In genomic region chr20:57715268-57715904, GRCh38 we compare ENCODE assay signal across 26 cellular contexts. TPM values are rescaled to one million over a fixed set of nuclear protein-coding genes. Genes with fewer than 3 reads are reported as not detected.
DNase-seq lines count a peak whose midpoint lies in the region; ATAC-seq, FAIRE-seq and TF ChIP-seq lines count a peak whose summit lies in the region.
"Had no signal": no experiment of that assay in that cellular context is flagged by ENCODE, and none has a peak within 500 bp of the region (broad histone marks: within the 10 kb centered on the region; RNA-seq: fewer than 3 reads in every experiment).

No MANE protein-coding gene starts in this region.

- TF ChIP-seq CTCF in GM23338 (conservative IDR thresholded peaks at IDR 0.05; ENCODE audit: low read depth in 2 of 2) (no peak), astrocyte (IDR thresholded peaks at IDR 0.05; ENCODE audit: insufficient read depth, low read depth, low read length) (no peak)

- H3K4me1 Mint-ChIP-seq in GM23338 (peaks cover 30% of the 10 kb centered on the region), astrocyte (ENCODE audit: low read depth, unreplicated experiment) (peaks cover 34% of the 10 kb centered on the region)

- peaks cover 15% of the 10 kb centered on the region for H3K27me3 Mint-ChIP-seq in GM23338 (ENCODE audit: insufficient read depth, low read depth, poor library complexity)
- peaks cover under 1% of the 10 kb centered on the region for H3K27me3 Mint-ChIP-seq in astrocyte (ENCODE audit: low read depth, unreplicated experiment)

- no peak overlapping the region for H2BK15ac ChIP-seq in mesenchymal stem cell (ENCODE audit: low read depth, poor library complexity, severe bottlenecking)

- no peaks in the 10 kb centered on the region for H3K9me3 ChIP-seq in astrocyte (ENCODE audit: insufficient read depth, low read depth, low read length)
- H3K9me3 ChIP-seq in mesenchymal stem cell (ENCODE audit: control insufficient read depth, low read length) = no peaks in the 10 kb centered on the region
- no peaks in the 10 kb centered on the region for H3K9me3 ChIP-seq in skeletal muscle tissue (ENCODE audit: control insufficient read depth in 3 of 3, low read length in 3 of 3)
- H3K9me3 ChIP-seq: lower lobe of right lung, tibial nerve had no signal

- H3K9ac ChIP-seq in astrocyte (ENCODE audit: low read length) (no peak overlapping the region), mesenchymal stem cell (ENCODE audit: low read length) (no peak overlapping the region), skeletal muscle tissue (ENCODE audit: low read depth in 1 of 3, low read length in 3 of 3) (peak overlapping the region in 1 of 3 donors; percentile 45)
- H3K9ac ChIP-seq: GM23248 had no signal

- no peak overlapping the region for H3K23ac ChIP-seq in mesenchymal stem cell (ENCODE audit: low read length in 2 of 2)

- no peak overlapping the region for H3K14ac ChIP-seq in mesenchymal stem cell (ENCODE audit: low read length in 2 of 2)

- H4K20me1 ChIP-seq in GM23338 (replicated peaks; ENCODE audit: insufficient read depth) (0 out of 2 replicates have a peak, but pooled peaks cover 2% of the 10 kb centered on the region), astrocyte (ENCODE audit: insufficient read depth, low read length) (no peaks in the 10 kb centered on the region)

- H3K4me2 ChIP-seq in GM23338 (no peak overlapping the region), astrocyte (ENCODE audit: low read length) (peak overlapping the region; percentile 22), mesenchymal stem cell (ENCODE audit: low read length, poor library complexity, severe bottlenecking) (no peak overlapping the region)

- no peak overlapping the region for H2BK120ac ChIP-seq in mesenchymal stem cell (ENCODE audit: low read depth, low read length)

- no peaks in the 10 kb centered on the region for H3K9me2 ChIP-seq in GM23338 (ENCODE audit: insufficient read depth)

- H3K27me3 ChIP-seq in GM23338 (ENCODE audit: insufficient read depth) (peaks cover 4% of the 10 kb centered on the region; the same call in 1 of the 2 replicates), astrocyte (ENCODE audit: insufficient read depth, low read length) (no peaks in the 10 kb centered on the region), mesenchymal stem cell (ENCODE audit: control insufficient read depth in 1 of 2, insufficient read depth in 1 of 2, low read length in 2 of 2) (peaks cover 0 to 4% of the 10 kb centered on the region in 2 experiments), skeletal muscle tissue (ENCODE audit: control insufficient read depth in 3 of 3, insufficient read depth in 3 of 3, low read length in 3 of 3) (no peaks in the 10 kb centered on the region)
- H3K27me3 ChIP-seq: brain microvascular endothelial cell, tibial nerve had no signal

- H3F3A ChIP-seq in GM23338 (replicated peaks; ENCODE audit: low read depth) = no peaks in the 10 kb centered on the region

- H3K36me3 ChIP-seq in GM23338 (ENCODE audit: insufficient read depth) = no peaks in the 10 kb centered on the region
- no peaks in the 10 kb centered on the region for H3K36me3 ChIP-seq in astrocyte (ENCODE audit: insufficient read depth, low read length)
- H3K36me3 ChIP-seq in mesenchymal stem cell (ENCODE audit: control insufficient read depth in 1 of 2, insufficient read depth in 2 of 2, low read depth in 1 of 2, low read length in 2 of 2) = no peaks in the 10 kb centered on the region
- no peaks in the 10 kb centered on the region for H3K36me3 ChIP-seq in skeletal muscle tissue (ENCODE audit: control insufficient read depth in 3 of 3, insufficient read depth in 3 of 3, low read length in 3 of 3)
- H3K36me3 ChIP-seq: brain microvascular endothelial cell, lower lobe of right lung, tibial nerve had no signal

- no peak for ATAC-seq in GM23338
- ATAC-seq in GM21825 (IDR thresholded peaks at IDR 0.05; ENCODE audit: unreplicated experiment) = no peak
- ATAC-seq: activated CD8-positive, alpha-beta T cell treated with anti-CD3 and anti-CD28 coated beads, Interleukin-2, amount 10 ng/mL, durations not matched to agents 7 days and 5 days; lower lobe of right lung had no signal

- H3K9me3 Mint-ChIP-seq in GM23338 (no peaks in the 10 kb centered on the region), astrocyte (ENCODE audit: unreplicated experiment) (no peaks in the 10 kb centered on the region)

- DNase-seq in GM23338 (ENCODE audit: low spot score) = no peak
- DNase-seq in astrocyte (ENCODE audit: low read depth) = no peak
- DNase-seq in mesenchymal stem cell = no peak
- DNase-seq in cerebellar nuclear complex (lab: John Stamatoyannopoulos, UW) = no peak
- no peak for DNase-seq in NCI-H774 (lab: John Stamatoyannopoulos, UW)
- no peak for DNase-seq in DMS 273 treated with DMSO at 0.1 percent for 48 hours (lab: John Stamatoyannopoulos, UW)
- DNase-seq: activated CD4-positive, CD25-positive, alpha-beta regulatory T cell treated with anti-CD3 and anti-CD28 coated beads, Interleukin-2, amount 50 U/mL, for 72 hours; activated CD8-positive, alpha-beta T cell treated with anti-CD3 and anti-CD28 coated beads, Interleukin-2, amount 10 ng/mL, durations not matched to agents 7 days and 5 days; activated gamma-delta T cell; CD4-positive, alpha-beta memory T cell; cortex of kidney; GDM1; islet precursor cell; Kasumi-1; lower lobe of right lung; NCI-H1694; NCI-H2171 treated with DMSO at 0.1 percent for 48 hours; NCI-H524; stimulated activated CD4-positive, alpha-beta T cell treated with anti-CD3 and anti-CD28 coated beads, Interleukin-4, amount 100 ng/mL, for 24 hours; stimulated activated naive CD4-positive, alpha-beta T cell treated with Interleukin-2 at 50 U/mL for 16 hours; T-helper 1 cell had no signal

- WGBS in mesenchymal stem cell = 91% methylated on average over 14 of the region's 15 CpGs

- no peak for FAIRE-seq in astrocyte (lab: Jason Lieb, UNC)

- H3K36me3 Mint-ChIP-seq in GM23338 (ENCODE audit: low read depth) (no peaks in the 10 kb centered on the region), astrocyte (ENCODE audit: low read depth, unreplicated experiment) (no peaks in the 10 kb centered on the region)
- H3K36me3 Mint-ChIP-seq: CD4-positive, alpha-beta memory T cell had no signal

- H4K91ac ChIP-seq in mesenchymal stem cell (ENCODE audit: low read length) = no peak overlapping the region

- no peak overlapping the region for H3K27ac ChIP-seq in GM23338 (ENCODE audit: low read depth)
- peak overlapping the region; percentile 49 for H3K27ac ChIP-seq in astrocyte (ENCODE audit: low read depth, low read length)
- H3K27ac ChIP-seq in mesenchymal stem cell (ENCODE audit: low read length, poor library complexity, severe bottlenecking) = no peak overlapping the region
- H3K27ac ChIP-seq in skeletal muscle tissue (ENCODE audit: low read depth, low read length) = peak overlapping the region; percentile 52
- H3K27ac ChIP-seq: brain microvascular endothelial cell, lower lobe of right lung had no signal

- H3K18ac ChIP-seq in mesenchymal stem cell (ENCODE audit: low read depth in 1 of 2, low read length in 2 of 2) = no peak overlapping the region

- H4K8ac ChIP-seq in mesenchymal stem cell (ENCODE audit: low read length) = no peak overlapping the region

- H2BK12ac ChIP-seq in mesenchymal stem cell (ENCODE audit: low read length in 2 of 2) = no peak overlapping the region

- H3K79me2 ChIP-seq in GM23338 (replicated peaks; ENCODE audit: insufficient read depth) = peaks cover 7% of the 10 kb centered on the region; the same call in 1 of the 2 replicates
- peaks cover 28% of the 10 kb centered on the region for H3K79me2 ChIP-seq in astrocyte (ENCODE audit: insufficient read depth, low read length)

- no peak overlapping the region for H2AFZ ChIP-seq in GM23338
- H2AFZ ChIP-seq in astrocyte (ENCODE audit: low read depth, low read length) = no peak overlapping the region
- no peak overlapping the region for H2AFZ ChIP-seq in mesenchymal stem cell (ENCODE audit: low read depth, low read length)
- H2AFZ ChIP-seq: GM23248 had no signal

- H2AK5ac ChIP-seq in mesenchymal stem cell (ENCODE audit: low read length, severe bottlenecking) = peak overlapping the region; percentile 56

- H3K79me1 ChIP-seq in mesenchymal stem cell (replicated peaks; ENCODE audit: low read length, poor library complexity, severe bottlenecking) = peaks cover 1% of the 10 kb centered on the region

- no peak overlapping the region for H2BK5ac ChIP-seq in mesenchymal stem cell (ENCODE audit: low read depth, low read length, poor library complexity, severe bottlenecking)

- H3K4ac ChIP-seq in mesenchymal stem cell (ENCODE audit: low read depth in 1 of 2, low read length in 2 of 2) = no peak overlapping the region

- H3K4me3 Mint-ChIP-seq in GM23338 = no peak overlapping the region
- no peak overlapping the region for H3K4me3 Mint-ChIP-seq in astrocyte (ENCODE audit: unreplicated experiment)
- H3K4me3 Mint-ChIP-seq: activated CD8-positive, alpha-beta T cell treated with anti-CD3 and anti-CD28 coated beads, Interleukin-2, amount 10 ng/mL, durations not matched to agents 7 days and 5 days; CD4-positive, alpha-beta memory T cell had no signal

- H3K4me3 ChIP-seq in GM23338 = no peak overlapping the region
- no peak overlapping the region for H3K4me3 ChIP-seq in astrocyte (ENCODE audit: insufficient read depth, low read depth, low read length)
- no peak overlapping the region for H3K4me3 ChIP-seq in mesenchymal stem cell (ENCODE audit: insufficient read depth in 1 of 2, low read depth in 1 of 2, low read length in 2 of 2)
- H3K4me3 ChIP-seq in skeletal muscle tissue (ENCODE audit: low read length in 3 of 3) = peak overlapping the region in 1 of 3 donors; percentile 22
- H3K4me3 ChIP-seq: GM23248, lower lobe of right lung, tibial nerve had no signal

- peaks cover 13% of the 10 kb centered on the region for H3K4me1 ChIP-seq in GM23338 (ENCODE audit: insufficient read depth)
- H3K4me1 ChIP-seq in astrocyte (ENCODE audit: insufficient read depth, low read length) = peaks cover 57% of the 10 kb centered on the region
- H3K4me1 ChIP-seq in mesenchymal stem cell (ENCODE audit: control insufficient read depth, insufficient read depth, low read depth, low read length) = peaks cover 42% of the 10 kb centered on the region
- H3K4me1 ChIP-seq in skeletal muscle tissue (ENCODE audit: control insufficient read depth in 3 of 3, insufficient read depth in 3 of 3, low read length in 3 of 3) = peaks cover 77 to 78% (median 77%) of the 10 kb centered on the region in 3 donors

- peak overlapping the region; percentile 10; the same call in 1 of the 2 replicates for H3K27ac Mint-ChIP-seq in GM23338
- peak overlapping the region; percentile 28 for H3K27ac Mint-ChIP-seq in astrocyte (ENCODE audit: unreplicated experiment)
- H3K27ac Mint-ChIP-seq: activated CD8-positive, alpha-beta T cell treated with anti-CD3 and anti-CD28 coated beads, Interleukin-2, amount 10 ng/mL, durations not matched to agents 7 days and 5 days had no signal

TF ChIP-seq in GM23338, 12 proteins besides CTCF, POLR2A, EP300 and RAD21 (continues in another document):
- TF ChIP-seq JUNB (IDR thresholded peaks at IDR 0.05; ENCODE audit: unreplicated experiment) (no peak), NANOG (IDR thresholded peaks at IDR 0.05; ENCODE audit: borderline replicate concordance) (no peak), EZH2 (IDR thresholded peaks at IDR 0.05; ENCODE audit: low read depth, unreplicated experiment) (no peak)

RNA-seq across cellular contexts. Expression of gene PMEPA1, which starts 5.6 kb away (rescaled TPM):
- 7.3 and 8.9 TPM in 2 replicates for total RNA-seq in GM23338 (2014; rRNA removed; shearing (Covaris generic))
- 13.5 and 15.4 TPM in 2 replicates for polyA plus RNA-seq in GM23338 (2016; fragmentation: Nextera tagmentation; extraction: Ambion mirVana)
- total RNA-seq in astrocyte = 49.4 and 65.1 TPM in 2 replicates
- 6.5 TPM for polyA plus RNA-seq in mesenchymal stem cell (2013, experiment 1 of 2)
- polyA plus RNA-seq in mesenchymal stem cell (2013, experiment 2 of 2) = 5.8 TPM
- 5.2 TPM for total RNA-seq in skeletal muscle tissue

Comparison
In these comparisons a context has a peak if more than half of its experiments do, and no peak if none do; other contexts are left out.
1. H3K27ac ChIP-seq: peak in astrocyte (single experiment) and skeletal muscle tissue (single experiment); none in GM23338 (single experiment) and mesenchymal stem cell (single experiment).